Comparison of ENCODE assay signal across 16 cellular contexts in the genomic region with DNA sequence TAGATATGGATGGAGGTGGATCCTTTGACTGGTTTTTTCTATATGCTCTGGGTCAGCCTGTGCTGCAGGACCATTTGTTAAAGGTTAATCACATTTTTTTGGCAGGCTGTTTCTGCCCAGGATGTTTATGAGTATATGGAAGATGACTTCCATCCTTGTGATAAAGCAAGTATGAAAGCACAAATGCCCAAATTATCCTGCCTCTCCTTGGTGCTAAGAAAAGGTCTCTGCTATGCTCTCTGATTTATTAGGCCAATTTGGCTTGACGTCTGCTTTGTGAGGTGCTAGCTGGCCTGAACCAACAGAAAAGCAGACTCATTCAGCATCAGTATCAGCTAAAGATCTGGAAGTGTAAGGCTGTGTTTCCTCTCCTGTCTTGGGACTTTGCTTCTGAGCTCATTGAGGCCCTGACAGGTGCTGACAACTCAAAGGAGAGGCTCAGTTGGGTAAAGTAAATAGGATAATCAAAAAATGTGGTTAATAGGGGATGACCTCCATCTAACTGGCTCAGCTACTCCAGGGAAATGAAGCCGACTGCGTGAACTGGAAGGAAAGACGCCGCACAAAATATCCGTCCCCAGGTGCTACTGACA. TPM values are rescaled to one million over a fixed set of nuclear protein-coding genes. Genes with fewer than 3 reads are reported as not detected.
DNase-seq lines count a peak whose midpoint lies in the region; ATAC-seq and TF ChIP-seq lines count a peak whose summit lies in the region.
"Had no signal": no experiment of that assay in that cellular context is flagged by ENCODE, and none has a peak within 500 bp of the region (broad histone marks: within the 10 kb centered on the region; RNA-seq: fewer than 3 reads in every experiment).

No MANE protein-coding gene starts in this region.

- POLR2A ChIA-PET in HEK293 (lab: Yijun Ruan, JAX) = interaction anchor here (1.1 to 2.6 kb wide), 3 partner anchors 64 to 173 kb away, joined by 3 to 5 read pairs (median 3); a partner anchor contains a TSS

- TF ChIP-seq CTCF in HEK293 (tag by site-specific recombination; IDR thresholded peaks at IDR 0.05) (no peak), right lobe of liver (IDR thresholded peaks at IDR 0.05) (no peak)

- H3K9me3 Mint-ChIP-seq in stimulated activated effector memory CD8-positive, alpha-beta T cell treated with anti-CD3 and anti-CD28 coated beads, Interleukin-12 subunit alpha, Interleukin-12 subunit beta, amount 100 ng/mL, for 72 hours = no peaks in the 10 kb centered on the region

- H3K27me3 ChIP-seq in right lobe of liver = no peaks in the 10 kb centered on the region
- H3K27me3 ChIP-seq: BLaER1 had no signal

- H3K36me3 ChIP-seq in HEK293 (ENCODE audit: control insufficient read depth in 2 of 2, insufficient read depth in 1 of 2, low read length in 2 of 2) = peaks cover 39 to 55% of the 10 kb centered on the region in 2 experiments
- H3K36me3 ChIP-seq in right lobe of liver = peaks cover 0 to 27% (median 10%) of the 10 kb centered on the region in 4 donors

- H3K9me3 ChIP-seq in HEK293 (ENCODE audit: control insufficient read depth, insufficient read depth, low read depth, low read length) = no peaks in the 10 kb centered on the region
- H3K9me3 ChIP-seq in T-helper 17 cell (ENCODE audit: control insufficient read depth, low read length, poor library complexity, severe bottlenecking) = no peaks in the 10 kb centered on the region
- H3K9me3 ChIP-seq in right lobe of liver = no peaks in the 10 kb centered on the region
- H3K9me3 ChIP-seq: BLaER1 had no signal

- no peaks in the 10 kb centered on the region for H3K27me3 Mint-ChIP-seq in T-helper 17 cell

- no peak overlapping the region for H3K27ac ChIP-seq in HEK293 (ENCODE audit: extremely low read depth, low read depth, low read length)
- H3K27ac ChIP-seq in right lobe of liver = peak overlapping the region in 2 of 3 donors; percentile 35 to 51
- H3K27ac ChIP-seq: BLaER1 had no signal

- H3K4me1 ChIP-seq in HEK293 (ENCODE audit: control insufficient read depth, insufficient read depth, low read length) (peaks cover 4% of the 10 kb centered on the region; the same call in 1 of the 2 replicates), right lobe of liver (peaks cover 2 to 69% (median 38%) of the 10 kb centered on the region in 4 donors)

- H3K4me1 Mint-ChIP-seq in T-helper 17 cell = peaks cover 15% of the 10 kb centered on the region
- H3K4me1 Mint-ChIP-seq in stimulated activated effector memory CD8-positive, alpha-beta T cell treated with anti-CD3 and anti-CD28 coated beads, Interleukin-12 subunit alpha, Interleukin-12 subunit beta, amount 100 ng/mL, for 72 hours = peaks cover 4% of the 10 kb centered on the region

- CTCF ChIA-PET in HEK293 (lab: Yijun Ruan, JAX) = interaction anchor here (0.6 to 8.6 kb wide), 9 partner anchors 9 to 146 kb away, joined by 3 to 200 read pairs (median 4); a partner anchor contains a TSS

- peak overlapping the region; percentile 21 for H3K27ac Mint-ChIP-seq in T-helper 17 cell
- peak overlapping the region; percentile 8 for H3K27ac Mint-ChIP-seq in stimulated activated effector memory CD8-positive, alpha-beta T cell treated with anti-CD3 and anti-CD28 coated beads, Interleukin-12 subunit alpha, Interleukin-12 subunit beta, amount 100 ng/mL, for 72 hours

- ATAC-seq in T-helper 17 cell = no peak
- no peak for ATAC-seq in right lobe of liver
- no peak for ATAC-seq in stimulated activated effector memory CD8-positive, alpha-beta T cell treated with anti-CD3 and anti-CD28 coated beads, Interleukin-12 subunit alpha, Interleukin-12 subunit beta, amount 100 ng/mL, for 72 hours
- ATAC-seq: GM12878 had no signal

- no peak overlapping the region for H3K4me3 Mint-ChIP-seq in T-helper 17 cell
- no peak overlapping the region for H3K4me3 Mint-ChIP-seq in stimulated activated effector memory CD8-positive, alpha-beta T cell treated with anti-CD3 and anti-CD28 coated beads, Interleukin-12 subunit alpha, Interleukin-12 subunit beta, amount 100 ng/mL, for 72 hours

- H3K36me3 Mint-ChIP-seq in T-helper 17 cell (ENCODE audit: low read depth) = peaks cover 3% of the 10 kb centered on the region
- H3K36me3 Mint-ChIP-seq in stimulated activated effector memory CD8-positive, alpha-beta T cell treated with anti-CD3 and anti-CD28 coated beads, Interleukin-12 subunit alpha, Interleukin-12 subunit beta, amount 100 ng/mL, for 72 hours = peaks cover 57% of the 10 kb centered on the region

- intact Hi-C loops in right lobe of liver (cut with DNase I) = loop anchor here in 1 of 2 donors (5.0 kb wide), 1 partner anchor 140 kb away; no protein-coding TSS in a partner anchor

- no peak for TF ChIP-seq POLR2A in right lobe of liver (IDR thresholded peaks at IDR 0.05)

- H3K4me3 ChIP-seq in HEK293 (ENCODE audit: low read depth, low read length) (no peak overlapping the region), right lobe of liver (no peak overlapping the region)
- H3K4me3 ChIP-seq: BLaER1, GM12878 had no signal

- DNase-seq in T-helper 17 cell = no peak
- DNase-seq in right lobe of liver = peak in 1 of 3 donors; percentile 27
- no peak for DNase-seq in stimulated activated effector memory CD8-positive, alpha-beta T cell treated with anti-CD3 and anti-CD28 coated beads, Interleukin-12 subunit alpha, Interleukin-12 subunit beta, amount 100 ng/mL, for 72 hours (ENCODE audit: low spot score in 2 of 2)
- no peak for DNase-seq in NCI-H2227 treated with DMSO at 0.1 percent for 48 hours (lab: John Stamatoyannopoulos, UW)
- DNase-seq in NCI-H524 treated with DMSO at 0.1 percent for 48 hours (lab: John Stamatoyannopoulos, UW) = no peak
- DNase-seq in cerebellum (ENCODE audit: low spot score) = no peak
- DNase-seq in DMS114 treated with DMSO at 0.1 percent for 48 hours (lab: John Stamatoyannopoulos, UW; ENCODE audit: unreplicated experiment) = no peak
- DNase-seq: activated CD4-positive, alpha-beta T cell treated with anti-CD3 and anti-CD28 coated beads for 4 hours; activated T-cell treated with anti-CD3 and anti-CD28 coated beads, Interleukin-2, amount 50 U/mL, for 1 hour; dermis blood vessel endothelial cell; mesendoderm; OCI-M1 had no signal

- WGBS in right lobe of liver (ENCODE audit: insufficient coverage, low coverage, low lambda C conversion rate, missing lambda C conversion rate) = 55% methylated on average over 6 of the region's 6 CpGs

TF ChIP-seq in HEK293, 187 proteins besides CTCF, POLR2A, EP300 and RAD21:
- TF ChIP-seq ZBTB8A (tag by site-specific recombination; IDR thresholded peaks at IDR 0.05) (no peak), ZNF510 (tag by site-specific recombination; IDR thresholded peaks at IDR 0.05; ENCODE audit: insufficient replicate concordance) (no peak), GLIS1 (tag by site-specific recombination; IDR thresholded peaks at IDR 0.05) (peak; percentile 19; the same call in 1 of the 2 replicates)
- TF ChIP-seq, protein P1, sequence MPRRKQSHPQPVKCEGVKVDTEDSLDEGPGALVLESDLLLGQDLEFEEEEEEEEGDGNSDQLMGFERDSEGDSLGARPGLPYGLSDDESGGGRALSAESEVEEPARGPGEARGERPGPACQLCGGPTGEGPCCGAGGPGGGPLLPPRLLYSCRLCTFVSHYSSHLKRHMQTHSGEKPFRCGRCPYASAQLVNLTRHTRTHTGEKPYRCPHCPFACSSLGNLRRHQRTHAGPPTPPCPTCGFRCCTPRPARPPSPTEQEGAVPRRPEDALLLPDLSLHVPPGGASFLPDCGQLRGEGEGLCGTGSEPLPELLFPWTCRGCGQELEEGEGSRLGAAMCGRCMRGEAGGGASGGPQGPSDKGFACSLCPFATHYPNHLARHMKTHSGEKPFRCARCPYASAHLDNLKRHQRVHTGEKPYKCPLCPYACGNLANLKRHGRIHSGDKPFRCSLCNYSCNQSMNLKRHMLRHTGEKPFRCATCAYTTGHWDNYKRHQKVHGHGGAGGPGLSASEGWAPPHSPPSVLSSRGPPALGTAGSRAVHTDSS (tag by site-specific recombination; IDR thresholded peaks at IDR 0.05) = no peak

RNA-seq across cellular contexts. Expression of a gene that starts 15.2 kb away (rescaled TPM):
- 10 to 100 TPM; 24.3 to 25.6 TPM for total RNA-seq in T-helper 17 cell
- 10 to 100 TPM; 13.9 to 17.4 (median 15.1) TPM for total RNA-seq in right lobe of liver
- total RNA-seq in cerebellum = 22.2 TPM

RNA-seq across cellular contexts. Expression of a gene that starts 26.9 kb away (rescaled TPM):
- total RNA-seq in T-helper 17 cell (100 to 1,000 TPM; 129 to 155 TPM), right lobe of liver (10 to 100 TPM; 15.4 to 50.5 (median 31.0) TPM), cerebellum (133 TPM)

RNA-seq across cellular contexts. Expression of a gene that starts 57.9 kb away (rescaled TPM):
- total RNA-seq in T-helper 17 cell = 10 to 100 TPM in 1 of 2 donors, 1 to 10 TPM in 1; 3.3 to 58.0 TPM
- 100 to 1,000 TPM; 146 to 286 (median 178) TPM for total RNA-seq in right lobe of liver
- 0.82 TPM for total RNA-seq in cerebellum
- total RNA-seq: T-helper 2 cell treated with Interferon-gamma antibody and Interleukin-4, amounts not matched to agents 100 ng/mL and 5 ng/mL, for 36 hours had no signal
